29 cellular contexts compared by ENCODE assay signal in the genomic region with DNA sequence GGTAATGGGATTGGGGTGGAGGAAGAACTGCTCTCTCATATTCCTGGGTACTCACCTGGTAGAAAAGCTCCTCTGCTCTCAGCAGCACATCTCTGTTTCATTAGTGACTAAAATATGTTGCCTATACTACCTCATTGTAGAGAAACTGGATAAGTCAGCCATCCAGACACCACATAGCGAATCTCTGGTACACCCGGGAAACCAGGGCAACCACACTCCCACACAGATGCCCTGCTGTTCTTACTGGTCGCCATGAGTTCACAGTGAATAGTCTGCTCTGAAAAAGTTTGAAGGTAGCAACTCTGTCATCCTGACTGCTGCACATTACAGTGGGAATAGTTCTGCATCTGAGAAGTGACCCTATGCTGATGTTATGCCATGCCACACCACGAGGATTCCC.
"Had no signal": no experiment of that assay in that cellular context is flagged by ENCODE, and none has a peak within 500 bp of the region (broad histone marks: within the 10 kb centered on the region; RNA-seq: fewer than 3 reads in every experiment).

No MANE protein-coding gene starts in this region.

- H3K27me3 Mint-ChIP-seq: naive B cell; stimulated activated naive B cell treated with anti-CD40 and anti-IgM and Interleukin-4, amounts not matched to agents 10 μg/mL and 1 μg/mL and 100 μg/mL, for 72 hours; stimulated activated naive CD8-positive, alpha-beta T cell treated with anti-CD3 and anti-CD28 coated beads, Interleukin-15, Interleukin-2, amounts not matched to agents 100 ng/mL and 50 ng/mL, for 24 hours had no signal

- DNase-seq: heart right ventricle; kidney; left colon; left lung; lower lobe of right lung; mammary epithelial cell; mesenchymal stem cell; naive B cell; natural killer cell; nephron progenitor cell; occipital lobe; ovary; right lobe of liver; stimulated activated CD4-positive, alpha-beta T cell treated with anti-CD3 and anti-CD28 coated beads, Interleukin-2, amount 100 ng/mL, for 48 hours; stimulated activated CD4-positive, alpha-beta T cell treated with anti-CD3 and anti-CD28 coated beads, Interleukin-4, amount 100 ng/mL, for 4 hours; stimulated activated CD8-positive, alpha-beta memory T cell treated with anti-CD3 and anti-CD28 coated beads, Interleukin-4, amount 100 ng/mL, for 48 hours; stimulated activated naive B cell treated with anti-CD40 and anti-IgM and Interleukin-4, amounts not matched to agents 10 μg/mL and 1 μg/mL and 100 μg/mL, for 72 hours; tibial artery; trophoblast cell; upper lobe of right lung had no signal

- H3K4me3 ChIP-seq: heart right ventricle, hepatocyte, left lung, lower lobe of right lung, neural progenitor cell, ovary, right atrium auricular region, right lobe of liver, skin epidermis, suprapubic skin, thoracic aorta, tibial artery, upper lobe of right lung had no signal

- ATAC-seq: heart right ventricle; left colon; left lung; lower lobe of right lung; natural killer cell; right lobe of liver; stimulated activated naive B cell treated with anti-CD40 and anti-IgM and Interleukin-4, amounts not matched to agents 10 μg/mL and 1 μg/mL and 100 μg/mL, for 72 hours; upper lobe of right lung had no signal

- H3K4me1 Mint-ChIP-seq: naive B cell; natural killer cell; stimulated activated naive B cell treated with anti-CD40 and anti-IgM and Interleukin-4, amounts not matched to agents 10 μg/mL and 1 μg/mL and 100 μg/mL, for 72 hours had no signal

- H3K9me3 ChIP-seq: heart right ventricle, left lung, lower lobe of right lung, neutrophil, ovary, right atrium auricular region, right lobe of liver, suprapubic skin, thoracic aorta, tibial artery, upper lobe of right lung had no signal

- H3K4me3 Mint-ChIP-seq: naive B cell; natural killer cell; nephron progenitor cell; neural progenitor cell; stimulated activated naive B cell treated with anti-CD40 and anti-IgM and Interleukin-4, amounts not matched to agents 10 μg/mL and 1 μg/mL and 100 μg/mL, for 72 hours; stimulated activated naive CD8-positive, alpha-beta T cell treated with anti-CD3 and anti-CD28 coated beads, Interleukin-15, Interleukin-2, amounts not matched to agents 100 ng/mL and 50 ng/mL, for 24 hours had no signal

- H3K36me3 Mint-ChIP-seq: naive B cell; natural killer cell; stimulated activated naive B cell treated with anti-CD40 and anti-IgM and Interleukin-4, amounts not matched to agents 10 μg/mL and 1 μg/mL and 100 μg/mL, for 72 hours had no signal

- H3K36me3 ChIP-seq: left lung, neural progenitor cell, neutrophil, ovary, right atrium auricular region, upper lobe of right lung had no signal

- H3K27me3 ChIP-seq: heart right ventricle, hepatocyte, left lung, neural progenitor cell, neutrophil, ovary, right atrium auricular region, right lobe of liver, suprapubic skin, tibial artery, upper lobe of right lung had no signal

- H3K27ac Mint-ChIP-seq: naive B cell; natural killer cell; nephron progenitor cell; neural progenitor cell; progenitor cell of endocrine pancreas; stimulated activated naive B cell treated with anti-CD40 and anti-IgM and Interleukin-4, amounts not matched to agents 10 μg/mL and 1 μg/mL and 100 μg/mL, for 72 hours; stimulated activated naive CD8-positive, alpha-beta T cell treated with anti-CD3 and anti-CD28 coated beads, Interleukin-15, Interleukin-2, amounts not matched to agents 100 ng/mL and 50 ng/mL, for 24 hours had no signal

- H3K27ac ChIP-seq: heart right ventricle, hepatocyte, left lung, lower lobe of right lung, neural progenitor cell, neutrophil, ovary, right atrium auricular region, right lobe of liver, skin epidermis, suprapubic skin, thoracic aorta, tibial artery, upper lobe of right lung had no signal

- H3K9me3 Mint-ChIP-seq: naive B cell; natural killer cell; nephron progenitor cell; neural progenitor cell; stimulated activated naive B cell treated with anti-CD40 and anti-IgM and Interleukin-4, amounts not matched to agents 10 μg/mL and 1 μg/mL and 100 μg/mL, for 72 hours; stimulated activated naive CD8-positive, alpha-beta T cell treated with anti-CD3 and anti-CD28 coated beads, Interleukin-15, Interleukin-2, amounts not matched to agents 100 ng/mL and 50 ng/mL, for 24 hours had no signal
